ENCODE assay signal across 9 cellular contexts in genomic region chr13:114226699-114227323, GRCh38. TPM values are rescaled to one million over a fixed set of nuclear protein-coding genes. Genes with fewer than 3 reads are reported as not detected.
DNase-seq lines count a peak whose midpoint lies in the region; ATAC-seq and TF ChIP-seq lines count a peak whose summit lies in the region.
"Had no signal": no experiment of that assay in that cellular context is flagged by ENCODE, and none has a peak within 500 bp of the region (broad histone marks: within the 10 kb centered on the region; RNA-seq: fewer than 3 reads in every experiment).

No MANE protein-coding gene starts in this region.

- intact Hi-C loops in naive thymus-derived CD4-positive, alpha-beta T cell (cut with micrococcal nuclease) = loop anchor here (1.0 to 5.0 kb wide), 10 partner anchors 79 to 410 kb away; no protein-coding TSS in a partner anchor

- no peak overlapping the region for H3K9ac ChIP-seq in OCI-LY3 (ENCODE audit: low read length)

- H3K9me3 ChIP-seq in OCI-LY3 (ENCODE audit: insufficient read depth, low read length) = no peaks in the 10 kb centered on the region
- no peaks in the 10 kb centered on the region for H3K9me3 ChIP-seq in naive thymus-derived CD4-positive, alpha-beta T cell (ENCODE audit: control insufficient read depth in 2 of 3, low read length in 3 of 3)

- no peaks in the 10 kb centered on the region for H3K79me2 ChIP-seq in OCI-LY3 (ENCODE audit: low read length)

- H3K27me3 ChIP-seq in OCI-LY3 (ENCODE audit: low read depth, low read length) = peaks cover 31% of the 10 kb centered on the region
- H3K27me3 ChIP-seq in naive thymus-derived CD4-positive, alpha-beta T cell (ENCODE audit: control insufficient read depth in 2 of 2, insufficient read depth in 2 of 2, low read length in 2 of 2) = no peaks in the 10 kb centered on the region

- POLR2A ChIA-PET in naive thymus-derived CD4-positive, alpha-beta T cell (lab: Charles Lee) = interaction anchor here (0.8 to 1.8 kb wide), 15 partner anchors 54 to 159 kb away, joined by 3 to 17 read pairs (median 4); partner anchors contain the start of gene UPF3A

- H3K36me3 Mint-ChIP-seq in naive thymus-derived CD4-positive, alpha-beta T cell = peaks cover 0 to 2% (median 0%) of the 10 kb centered on the region in 5 donors
- no peaks in the 10 kb centered on the region for H3K36me3 Mint-ChIP-seq in stimulated activated effector memory CD8-positive, alpha-beta T cell treated with anti-CD3 and anti-CD28 coated beads, Interleukin-12 subunit alpha, Interleukin-12 subunit beta, amount 100 ng/mL, for 72 hours

- peaks cover 18% of the 10 kb centered on the region for H3K4me1 ChIP-seq in OCI-LY3 (ENCODE audit: low read length)
- H3K4me1 ChIP-seq in naive thymus-derived CD4-positive, alpha-beta T cell (ENCODE audit: control insufficient read depth in 2 of 2, insufficient read depth in 2 of 2, low read length in 2 of 2) = peaks cover 17 to 40% of the 10 kb centered on the region in 2 donors

- H3K4me2 ChIP-seq in OCI-LY3 (ENCODE audit: low read length) = peak overlapping the region; percentile 44

- TF ChIP-seq CTCF in OCI-LY3 (IDR thresholded peaks at IDR 0.05; ENCODE audit: low read depth, low read length) = peak; percentile 90

- 0 out of 2 replicates have a peak overlapping the region, but pooled peaks have one; percentile 5 for H2AFZ ChIP-seq in OCI-LY3 (ENCODE audit: low read depth, low read length)

- no peak overlapping the region for H3K27ac ChIP-seq in OCI-LY3 (ENCODE audit: low read length)
- H3K27ac ChIP-seq in naive thymus-derived CD4-positive, alpha-beta T cell (ENCODE audit: low read depth, low read length) = peak overlapping the region; percentile 47

- peak overlapping the region; percentile 35 to 74 (median 54) for H3K4me3 Mint-ChIP-seq in naive thymus-derived CD4-positive, alpha-beta T cell
- no peak overlapping the region for H3K4me3 Mint-ChIP-seq in stimulated activated effector memory CD8-positive, alpha-beta T cell treated with anti-CD3 and anti-CD28 coated beads, Interleukin-12 subunit alpha, Interleukin-12 subunit beta, amount 100 ng/mL, for 72 hours
- H3K4me3 Mint-ChIP-seq: dendritic cell treated with granulocyte-macrophage colony-stimulating factor and Interleukin-4, amounts not matched to agents 40 ng/mL and 50 ng/mL, for 4 days had no signal

- CTCF ChIA-PET in naive thymus-derived CD4-positive, alpha-beta T cell (lab: Charles Lee) = interaction anchor here (0.7 to 2.1 kb wide), 19 partner anchors 9 to 412 kb away, joined by 3 to 15 read pairs (median 5); no protein-coding TSS in a partner anchor

- H3K27me3 Mint-ChIP-seq in naive thymus-derived CD4-positive, alpha-beta T cell = peaks cover 0 to 34% (median 4%) of the 10 kb centered on the region in 5 donors

- H3K27ac Mint-ChIP-seq in naive thymus-derived CD4-positive, alpha-beta T cell = peak overlapping the region in 8 of 9 donors; percentile 84 to 95 (median 91)
- H3K27ac Mint-ChIP-seq in stimulated activated effector memory CD8-positive, alpha-beta T cell treated with anti-CD3 and anti-CD28 coated beads, Interleukin-12 subunit alpha, Interleukin-12 subunit beta, amount 100 ng/mL, for 72 hours = no peak overlapping the region

- peaks cover 37 to 50% (median 43%) of the 10 kb centered on the region in 7 donors for H3K4me1 Mint-ChIP-seq in naive thymus-derived CD4-positive, alpha-beta T cell
- H3K4me1 Mint-ChIP-seq in stimulated activated effector memory CD8-positive, alpha-beta T cell treated with anti-CD3 and anti-CD28 coated beads, Interleukin-12 subunit alpha, Interleukin-12 subunit beta, amount 100 ng/mL, for 72 hours = peaks cover 46% of the 10 kb centered on the region

- H3K36me3 ChIP-seq in OCI-LY3 (replicated peaks; ENCODE audit: low read depth, low read length) = no peaks in the 10 kb centered on the region
- H3K36me3 ChIP-seq in naive thymus-derived CD4-positive, alpha-beta T cell (ENCODE audit: control insufficient read depth in 2 of 3, insufficient read depth in 3 of 3, low read length in 3 of 3) = no peaks in the 10 kb centered on the region

- peak; percentile 75 for ATAC-seq in GM19467 (IDR thresholded peaks at IDR 0.05; ENCODE audit: unreplicated experiment)
- ATAC-seq in esophagus mucosa = peak; percentile 89
- ATAC-seq in naive thymus-derived CD4-positive, alpha-beta T cell = peak; percentile 92
- peak; percentile 94 for ATAC-seq in stimulated activated effector memory CD8-positive, alpha-beta T cell treated with anti-CD3 and anti-CD28 coated beads, Interleukin-12 subunit alpha, Interleukin-12 subunit beta, amount 100 ng/mL, for 72 hours

- no peaks in the 10 kb centered on the region for H4K20me1 ChIP-seq in OCI-LY3 (ENCODE audit: insufficient read depth, low read length)

- H3K4me3 ChIP-seq in OCI-LY3 (ENCODE audit: low read length) = no peak overlapping the region
- H3K4me3 ChIP-seq in naive thymus-derived CD4-positive, alpha-beta T cell (ENCODE audit: low read length) = no peak overlapping the region

- H3K9me3 Mint-ChIP-seq in naive thymus-derived CD4-positive, alpha-beta T cell = peaks cover 0 to 4% (median 0%) of the 10 kb centered on the region in 11 donors
- no peaks in the 10 kb centered on the region for H3K9me3 Mint-ChIP-seq in stimulated activated effector memory CD8-positive, alpha-beta T cell treated with anti-CD3 and anti-CD28 coated beads, Interleukin-12 subunit alpha, Interleukin-12 subunit beta, amount 100 ng/mL, for 72 hours
- H3K9me3 Mint-ChIP-seq: dendritic cell treated with granulocyte-macrophage colony-stimulating factor and Interleukin-4, amounts not matched to agents 40 ng/mL and 50 ng/mL, for 4 days had no signal

- DNase-seq in CMK (ENCODE audit: low read depth) (peak; percentile 66), HUDEP-2 (lab: John Stamatoyannopoulos, UW; ENCODE audit: unreplicated experiment in 76 of 76) (peak in 71 of 76 experiments; percentile 7 to 89 (median 68)), activated T-cell treated with anti-CD3 and anti-CD28 coated beads for 24 hours (ENCODE audit: low read depth) (peak; percentile 78)
- peak; percentile 67 to 82 (median 73) for DNase-seq in naive thymus-derived CD4-positive, alpha-beta T cell
- peak; percentile 83 to 93 for DNase-seq in stimulated activated effector memory CD8-positive, alpha-beta T cell treated with anti-CD3 and anti-CD28 coated beads, Interleukin-12 subunit alpha, Interleukin-12 subunit beta, amount 100 ng/mL, for 72 hours (ENCODE audit: low spot score in 2 of 2)

RNA-seq across cellular contexts. Expression of gene CDC16, which starts 7.9 kb away (rescaled TPM):
- total RNA-seq in esophagus mucosa = 32.2 TPM
- 100 to 1,000 TPM in 2 of 5 experiments, 10 to 100 TPM in 3; 66.0 to 108 (median 88.7) TPM for total RNA-seq in naive thymus-derived CD4-positive, alpha-beta T cell
- 10 to 100 TPM; 20.1 to 20.9 TPM for polyA plus RNA-seq in naive thymus-derived CD4-positive, alpha-beta T cell

RNA-seq across cellular contexts. Expression of gene CFAP97D2, which starts 47.8 kb away (rescaled TPM):
- total RNA-seq in esophagus mucosa = not detected
- total RNA-seq in naive thymus-derived CD4-positive, alpha-beta T cell = 1 to 10 TPM in 1 of 5 experiments, under 1 TPM in 1, not detected in 3; 0.27 to 1.1 TPM
- polyA plus RNA-seq in naive thymus-derived CD4-positive, alpha-beta T cell = under 1 TPM in 1 of 2 donors, not detected in 1; 0.33 TPM

RNA-seq across cellular contexts. Expression of gene UPF3A, which starts 54.6 kb away (rescaled TPM):
- total RNA-seq in esophagus mucosa = 26.2 TPM
- total RNA-seq in naive thymus-derived CD4-positive, alpha-beta T cell = 10 to 100 TPM; 30.1 to 88.7 (median 62.9) TPM
- polyA plus RNA-seq in naive thymus-derived CD4-positive, alpha-beta T cell = 10 to 100 TPM; 12.3 to 24.4 TPM
